ENCODE assay signal across 8 cellular contexts in the genomic region with DNA sequence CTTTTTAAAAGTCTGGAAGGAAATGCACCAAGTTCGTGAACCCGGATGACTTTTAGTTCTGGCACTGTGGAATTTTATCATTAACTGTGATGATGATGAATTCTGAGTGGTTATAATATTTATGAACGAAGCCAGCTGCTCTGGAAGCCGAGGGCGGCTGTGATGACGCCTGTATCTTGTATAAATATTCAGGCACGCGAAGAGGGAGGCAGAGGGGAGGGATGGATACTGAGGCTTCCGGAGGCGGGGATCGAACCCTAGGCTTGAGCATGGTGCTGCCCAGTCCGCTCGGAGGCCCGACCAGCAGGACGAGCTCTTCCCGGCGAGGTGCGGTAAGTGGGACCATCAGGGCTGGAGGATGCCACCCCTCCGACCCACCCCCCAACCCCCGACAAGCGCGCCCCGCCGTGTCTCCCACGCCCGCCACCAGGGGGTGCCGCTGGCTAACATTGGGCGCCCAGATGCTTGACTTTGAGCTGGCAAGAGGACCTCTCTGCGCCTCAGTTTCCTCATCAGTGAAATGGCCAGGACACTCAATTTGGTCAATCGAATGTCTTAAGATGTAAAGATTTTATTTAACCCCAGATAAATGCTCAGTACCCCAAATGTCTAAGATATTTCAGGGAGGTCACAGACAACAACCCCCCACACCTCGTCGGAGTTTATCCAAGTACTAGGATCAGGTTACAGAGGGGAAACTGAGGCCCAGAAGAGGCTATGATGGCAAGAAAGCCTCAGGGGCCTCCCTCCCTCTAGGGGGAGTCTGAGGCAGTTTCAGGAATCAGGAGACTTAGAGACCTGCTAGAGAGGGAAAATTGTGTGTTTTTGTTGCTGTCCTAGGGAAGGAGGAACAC. TPM values are rescaled to one million over a fixed set of nuclear protein-coding genes. Genes with fewer than 3 reads are reported as not detected.
DNase-seq lines count a peak whose midpoint lies in the region; ATAC-seq, FAIRE-seq and TF ChIP-seq lines count a peak whose summit lies in the region.

No MANE protein-coding gene starts in this region.

- H3K4me3 ChIP-seq in K562, result no peak overlapping the region

- H3K4me1 ChIP-seq in K562 (replicated peaks in 1 of 2; ENCODE audit: control insufficient read depth in 2 of 2, insufficient read depth in 2 of 2, low read length in 2 of 2), result peaks cover 10 to 37% of the 10 kb centered on the region in 2 experiments; a peak in 4 of 5 replicates

- no peak overlapping the region for H3K27ac ChIP-seq in K562 (ENCODE audit: extremely low read depth, low read depth, low read length)

- DNase-seq in NCI-H524 (lab: John Stamatoyannopoulos, UW) (peak; percentile 16 to 62), NCI-H524 treated with DMSO at 0.1 percent for 48 hours (lab: John Stamatoyannopoulos, UW) (no peak), RPMI7951 (ENCODE audit: low read depth) (peak; percentile 45), K562 (ENCODE audit: extremely low read depth in 1 of 4, low spot score in 3 of 4) (peak; percentile 67 to 74 (median 72)), lung microvascular endothelial cell (ENCODE audit: low read depth in 2 of 2) (peak; percentile 30 to 51), NK-92 (lab: John Stamatoyannopoulos, UW; ENCODE audit: unreplicated experiment) (no peak)

- CTCF ChIA-PET in K562 (lab: Yijun Ruan, JAX; ENCODE audit: low intra/inter-chr PET ratio), result interaction anchor here (1.0 to 3.8 kb wide), 4 partner anchors 43 to 210 kb away, joined by 3 to 55 read pairs (median 6); a partner anchor contains a TSS

- peak; percentile 63 to 86 (median 69) for TF ChIP-seq CTCF in K562 (IDR thresholded peaks at IDR 0.05 in 2 of 3, conservative IDR thresholded peaks at IDR 0.05 in 1 of 3; ENCODE audit: insufficient read depth in 2 of 3, low read depth in 1 of 3, low read length in 3 of 3)

- no TSS peak for BruUV-seq in K562 (replicated peaks; lab: Mats Ljungman, UMichigan)

- H3K36me3 ChIP-seq in K562 (ENCODE audit: control insufficient read depth, insufficient read depth, low read length), result no peaks in the 10 kb centered on the region

- POLR2A ChIA-PET in K562 (lab: Yijun Ruan, JAX), result interaction anchor here (0.5 to 1.1 kb wide), 5 partner anchors 16 to 177 kb away, joined by 3 to 4 read pairs (median 3); a partner anchor contains a TSS

- peak; percentile 81 for FAIRE-seq in K562 (lab: Jason Lieb, UNC)

- no peak for TF ChIP-seq EP300 in K562 (IDR thresholded peaks at IDR 0.05; ENCODE audit: low read length)

- no peaks in the 10 kb centered on the region; a peak in 1 of 5 replicates for H3K27me3 ChIP-seq in K562 (ENCODE audit: control insufficient read depth in 2 of 2, insufficient read depth in 2 of 2, low read length in 2 of 2)

- in situ Hi-C loops in K562 (cut with MboI), result loop anchor here (5.0 kb wide), 1 partner anchor 44 kb away; no protein-coding TSS in a partner anchor

- H3K9me1 ChIP-seq in K562 (ENCODE audit: control insufficient read depth, insufficient read depth, low read length), result no peaks in the 10 kb centered on the region

- H4K20me1 ChIP-seq in K562 (replicated peaks; ENCODE audit: control insufficient read depth, insufficient read depth, low read length), result no peaks in the 10 kb centered on the region; the same call in 1 of the 2 replicates

- ATAC-seq in K562 (no peak), GM19467 (IDR thresholded peaks at IDR 0.05; ENCODE audit: unreplicated experiment) (no peak), GM21360 (IDR thresholded peaks at IDR 0.05; ENCODE audit: unreplicated experiment) (no peak)

- WGBS in K562 (ENCODE audit: insufficient coverage, low coverage, missing lambda C conversion rate), result 15% methylated on average over 24 of the region's 32 CpGs

- H3K79me2 ChIP-seq in K562 (ENCODE audit: control insufficient read depth, insufficient read depth, low read length), result peaks cover 11% of the 10 kb centered on the region

- TF ChIP-seq RAD21 in K562 (CRISPR knock-in tag; conservative IDR thresholded peaks at IDR 0.05 in 1 of 2, IDR thresholded peaks at IDR 0.05 in 1 of 2), result peak; percentile 64 to 76

- peak overlapping the region in 1 of 2 experiments; percentile 75; a peak in 1 of 4 replicates for H3K9ac ChIP-seq in K562 (ENCODE audit: insufficient read depth in 1 of 2, low read depth in 2 of 2, low read length in 2 of 2)

- H2AFZ ChIP-seq in K562 (ENCODE audit: low read depth, low read length), result peak overlapping the region; percentile 56

- no peaks in the 10 kb centered on the region for H3K9me3 ChIP-seq in K562 (replicated peaks; ENCODE audit: control insufficient read depth, insufficient read depth, low read depth, low read length)

- peak overlapping the region; percentile 25 for H3K4me2 ChIP-seq in K562 (ENCODE audit: insufficient read depth, low read length)

- TF ChIP-seq POLR2A in K562 (conservative IDR thresholded peaks at IDR 0.05), result no peak

- intact Hi-C loops in K562 (cut with micrococcal nuclease), result loop anchor here (1.0 to 5.0 kb wide), 2 partner anchors 43 to 119 kb away; no protein-coding TSS in a partner anchor

RNA-seq across cellular contexts. Expression of a gene that starts 4.5 kb away (rescaled TPM):
- total RNA-seq in RPMI7951 (2014; rRNA removed; shearing (Covaris generic)), result 1.7 and 3.6 TPM in 2 replicates
- total RNA-seq in K562 (2011; cell fraction: chromatin; rRNA removed; ENCODE audit: low replicate concordance), result 10.4 and 16.2 TPM in 2 replicates
- 8.7 and 9.3 TPM in 2 replicates for total RNA-seq in K562 (2011; cell fraction: nucleolus; rRNA removed)
- total RNA-seq in K562 (2011; cell fraction: nucleoplasm; rRNA removed), result 7.6 and 8.3 TPM in 2 replicates
- total RNA-seq in K562 (2014; rRNA removed), result 0.86 and 2.5 TPM in 2 replicates
- 0.26 and 0.69 TPM in 2 replicates for total RNA-seq in K562 (2014; rRNA removed; fragmentation: Illumina TruSeq; extraction: Trizol)
- 1.6 and 1.7 TPM in 2 replicates for total RNA-seq in K562 (2015; rRNA removed; fragmentation: Illumina TruSeq; extraction: Trizol)
- 3.7 and 5.1 TPM in 2 replicates for total RNA-seq in K562 (2021)
- polyA plus RNA-seq in K562 (2011; rRNA removed), result 0.84 and 2.9 TPM in 2 replicates
- 1.7 and 3.2 TPM in 2 replicates for polyA plus RNA-seq in K562 (2011; cell fraction: cytosol; rRNA removed)
- 4.7 and 6.5 TPM in 2 replicates for polyA plus RNA-seq in K562 (2011; cell fraction: nucleus; rRNA removed)
- 1.5 and 2.0 TPM in 2 replicates for polyA plus RNA-seq in K562 (2012)
- polyA plus RNA-seq in K562 (2014; fragmentation: Illumina TruSeq; extraction: Trizol), result 1.9 and 2.8 TPM in 2 replicates
- under 1 TPM in 1 of 2 experiments, not detected in 1; 0.17 TPM for polyA plus RNA-seq in K562 (2014; fragmentation: Nextera tagmentation; extraction: Ambion mirVana)
- polyA plus RNA-seq in K562 (2014; rRNA removed), result 0.94 and 1.00 TPM in 2 replicates
- 6.4 and 9.5 TPM in 2 replicates for polyA minus RNA-seq in K562 (2011; rRNA and poly(A)+ RNA removed)
- polyA minus RNA-seq in K562 (2011; cell fraction: cytosol; rRNA and poly(A)+ RNA removed), result 5.4 and 7.2 TPM in 2 replicates
- 3.9 and 8.4 TPM in 2 replicates for polyA minus RNA-seq in K562 (2011; cell fraction: nucleus; rRNA and poly(A)+ RNA removed)
- 0.22 and 0.40 TPM in 2 replicates for total RNA-seq in lung microvascular endothelial cell

RNA-seq across cellular contexts. Expression of a gene that starts 15.3 kb away (rescaled TPM):
- total RNA-seq in RPMI7951 (2014; rRNA removed; shearing (Covaris generic)), result 18.6 and 23.5 TPM in 2 replicates
- 8.8 and 30.9 TPM in 2 replicates for total RNA-seq in K562 (2011; cell fraction: chromatin; rRNA removed; ENCODE audit: low replicate concordance)
- total RNA-seq in K562 (2011; cell fraction: nucleolus; rRNA removed), result 42.9 and 46.5 TPM in 2 replicates
- total RNA-seq in K562 (2011; cell fraction: nucleoplasm; rRNA removed), result 23.2 and 24.7 TPM in 2 replicates
- 37.8 and 54.6 TPM in 2 replicates for total RNA-seq in K562 (2014; rRNA removed)
- 11.7 and 21.1 TPM in 2 replicates for total RNA-seq in K562 (2014; rRNA removed; fragmentation: Illumina TruSeq; extraction: Trizol)
- 27.8 and 28.5 TPM in 2 replicates for total RNA-seq in K562 (2015; rRNA removed; fragmentation: Illumina TruSeq; extraction: Trizol)
- total RNA-seq in K562 (2021), result 31.7 and 33.8 TPM in 2 replicates
- polyA plus RNA-seq in K562 (2011; rRNA removed), result 28.4 and 49.3 TPM in 2 replicates
- 61.2 and 112 TPM in 2 replicates for polyA plus RNA-seq in K562 (2011; cell fraction: cytosol; rRNA removed)
- polyA plus RNA-seq in K562 (2011; cell fraction: nucleus; rRNA removed), result 20.0 and 27.3 TPM in 2 replicates
- 30.6 and 34.2 TPM in 2 replicates for polyA plus RNA-seq in K562 (2012)
- polyA plus RNA-seq in K562 (2014; fragmentation: Illumina TruSeq; extraction: Trizol), result 60.2 and 60.9 TPM in 2 replicates
- polyA plus RNA-seq in K562 (2014; fragmentation: Nextera tagmentation; extraction: Ambion mirVana), result 10 to 100 TPM; 10.6 to 11.0 TPM
- polyA plus RNA-seq in K562 (2014; rRNA removed), result 60.0 and 67.1 TPM in 2 replicates
- 14.7 and 21.0 TPM in 2 replicates for polyA minus RNA-seq in K562 (2011; rRNA and poly(A)+ RNA removed)
- polyA minus RNA-seq in K562 (2011; cell fraction: cytosol; rRNA and poly(A)+ RNA removed), result 13.2 and 21.0 TPM in 2 replicates
- polyA minus RNA-seq in K562 (2011; cell fraction: nucleus; rRNA and poly(A)+ RNA removed), result 10.2 and 11.6 TPM in 2 replicates
- 6.3 and 8.1 TPM in 2 replicates for total RNA-seq in lung microvascular endothelial cell

RNA-seq across cellular contexts. Expression of a gene that starts 17.9 kb away (rescaled TPM):
- 0.10 and 0.60 TPM in 2 replicates for total RNA-seq in RPMI7951 (2014; rRNA removed; shearing (Covaris generic))
- 1.9 and 5.1 TPM in 2 replicates for total RNA-seq in K562 (2011; cell fraction: chromatin; rRNA removed; ENCODE audit: low replicate concordance)
- total RNA-seq in K562 (2011; cell fraction: nucleolus; rRNA removed), result 2.2 and 3.0 TPM in 2 replicates
- 1.3 and 1.6 TPM in 2 replicates for total RNA-seq in K562 (2011; cell fraction: nucleoplasm; rRNA removed)
- total RNA-seq in K562 (2014; rRNA removed) (0.16 and 0.91 TPM in 2 replicates), K562 (2014; rRNA removed; fragmentation: Illumina TruSeq; extraction: Trizol) (0.11 and 0.29 TPM in 2 replicates), K562 (2015; rRNA removed; fragmentation: Illumina TruSeq; extraction: Trizol) (not detected in 2 replicates), K562 (2021) (0.29 and 0.45 TPM in 2 replicates), lung microvascular endothelial cell (under 0.01 TPM in 2 replicates)
- polyA plus RNA-seq in K562 (2011; rRNA removed) (0.60 and 0.81 TPM in 2 replicates), K562 (2014; fragmentation: Illumina TruSeq; extraction: Trizol) (0.06 and 0.24 TPM in 2 replicates), K562 (2014; fragmentation: Nextera tagmentation; extraction: Ambion mirVana) (under 1 TPM; 0.04 to 0.08 TPM), K562 (2014; rRNA removed) (0.81 and 0.89 TPM in 2 replicates)
- 0.83 and 0.88 TPM in 2 replicates for polyA plus RNA-seq in K562 (2011; cell fraction: cytosol; rRNA removed)
- polyA plus RNA-seq in K562 (2011; cell fraction: nucleus; rRNA removed), result 4.1 and 6.8 TPM in 2 replicates
- polyA plus RNA-seq in K562 (2012), result 0.17 and 0.22 TPM in 2 replicates
- 0.18 TPM in 1 of 2 replicates, not detected in the other for polyA minus RNA-seq in K562 (2011; rRNA and poly(A)+ RNA removed)
- polyA minus RNA-seq in K562 (2011; cell fraction: cytosol; rRNA and poly(A)+ RNA removed), result 0.86 TPM in 1 of 2 replicates, not detected in the other
- 1.1 and 1.8 TPM in 2 replicates for polyA minus RNA-seq in K562 (2011; cell fraction: nucleus; rRNA and poly(A)+ RNA removed)

RNA-seq across cellular contexts. Expression of a gene that starts 34.7 kb away (rescaled TPM):
- total RNA-seq in RPMI7951 (2014; rRNA removed; shearing (Covaris generic)), result 56.0 and 69.6 TPM in 2 replicates
- total RNA-seq in K562 (2011; cell fraction: chromatin; rRNA removed; ENCODE audit: low replicate concordance), result 38.5 and 88.6 TPM in 2 replicates
- 187 and 195 TPM in 2 replicates for total RNA-seq in K562 (2011; cell fraction: nucleolus; rRNA removed)
- 104 and 132 TPM in 2 replicates for total RNA-seq in K562 (2011; cell fraction: nucleoplasm; rRNA removed)
- total RNA-seq in K562 (2014; rRNA removed) (109 and 168 TPM in 2 replicates), K562 (2014; rRNA removed; fragmentation: Illumina TruSeq; extraction: Trizol) (56.6 and 63.7 TPM in 2 replicates), K562 (2015; rRNA removed; fragmentation: Illumina TruSeq; extraction: Trizol) (74.3 and 78.9 TPM in 2 replicates), K562 (2021) (103 and 119 TPM in 2 replicates), lung microvascular endothelial cell (4.4 TPM in 2 replicates)
- polyA plus RNA-seq in K562 (2011; rRNA removed) (68.3 and 111 TPM in 2 replicates), K562 (2014; fragmentation: Illumina TruSeq; extraction: Trizol) (108 and 148 TPM in 2 replicates), K562 (2014; fragmentation: Nextera tagmentation; extraction: Ambion mirVana) (100 to 1,000 TPM; 343 to 430 TPM), K562 (2014; rRNA removed) (129 and 166 TPM in 2 replicates)
- 119 and 287 TPM in 2 replicates for polyA plus RNA-seq in K562 (2011; cell fraction: cytosol; rRNA removed)
- 39.3 and 70.8 TPM in 2 replicates for polyA plus RNA-seq in K562 (2011; cell fraction: nucleus; rRNA removed)
- 58.1 and 113 TPM in 2 replicates for polyA plus RNA-seq in K562 (2012)
- 52.6 and 94.8 TPM in 2 replicates for polyA minus RNA-seq in K562 (2011; rRNA and poly(A)+ RNA removed)
- 53.2 and 63.4 TPM in 2 replicates for polyA minus RNA-seq in K562 (2011; cell fraction: cytosol; rRNA and poly(A)+ RNA removed)
- 10.0 and 11.3 TPM in 2 replicates for polyA minus RNA-seq in K562 (2011; cell fraction: nucleus; rRNA and poly(A)+ RNA removed)

RNA-seq across cellular contexts. Expression of a gene that starts 55.4 kb away (rescaled TPM):
- 11.3 and 11.7 TPM in 2 replicates for total RNA-seq in RPMI7951 (2014; rRNA removed; shearing (Covaris generic))
- 17.4 and 45.8 TPM in 2 replicates for total RNA-seq in K562 (2011; cell fraction: chromatin; rRNA removed; ENCODE audit: low replicate concordance)
- 15.9 and 22.2 TPM in 2 replicates for total RNA-seq in K562 (2011; cell fraction: nucleolus; rRNA removed)
- total RNA-seq in K562 (2011; cell fraction: nucleoplasm; rRNA removed), result 10.8 and 13.3 TPM in 2 replicates
- total RNA-seq in K562 (2014; rRNA removed) (10.8 and 15.3 TPM in 2 replicates), K562 (2014; rRNA removed; fragmentation: Illumina TruSeq; extraction: Trizol) (3.3 and 4.7 TPM in 2 replicates), K562 (2015; rRNA removed; fragmentation: Illumina TruSeq; extraction: Trizol) (6.6 and 6.8 TPM in 2 replicates), K562 (2021) (37.9 and 41.2 TPM in 2 replicates), lung microvascular endothelial cell (1.5 and 1.6 TPM in 2 replicates)
- polyA plus RNA-seq in K562 (2011; rRNA removed) (5.3 and 7.8 TPM in 2 replicates), K562 (2014; fragmentation: Illumina TruSeq; extraction: Trizol) (1.5 and 1.6 TPM in 2 replicates), K562 (2014; fragmentation: Nextera tagmentation; extraction: Ambion mirVana) (under 1 TPM; 0.39 to 0.65 TPM), K562 (2014; rRNA removed) (6.1 and 14.0 TPM in 2 replicates)
- polyA plus RNA-seq in K562 (2011; cell fraction: cytosol; rRNA removed), result 5.8 and 9.6 TPM in 2 replicates
- 15.7 and 21.7 TPM in 2 replicates for polyA plus RNA-seq in K562 (2011; cell fraction: nucleus; rRNA removed)
- 16.2 and 18.1 TPM in 2 replicates for polyA plus RNA-seq in K562 (2012)
- 4.9 and 5.2 TPM in 2 replicates for polyA minus RNA-seq in K562 (2011; rRNA and poly(A)+ RNA removed)
- 19.0 and 26.3 TPM in 2 replicates for polyA minus RNA-seq in K562 (2011; cell fraction: cytosol; rRNA and poly(A)+ RNA removed)
- polyA minus RNA-seq in K562 (2011; cell fraction: nucleus; rRNA and poly(A)+ RNA removed), result 5.9 and 12.0 TPM in 2 replicates

Comparison
In these comparisons a context has a peak if more than half of its experiments do, and no peak if none do; other contexts are left out.
1. DNase-seq: peak in NCI-H524 (2 of 2), RPMI7951 (single experiment), K562 (4 of 4) and lung microvascular endothelial cell (2 of 2); none in NCI-H524 treated with DMSO at 0.1 percent for 48 hours (single experiment) and NK-92 (single experiment).